In the genomic region with DNA sequence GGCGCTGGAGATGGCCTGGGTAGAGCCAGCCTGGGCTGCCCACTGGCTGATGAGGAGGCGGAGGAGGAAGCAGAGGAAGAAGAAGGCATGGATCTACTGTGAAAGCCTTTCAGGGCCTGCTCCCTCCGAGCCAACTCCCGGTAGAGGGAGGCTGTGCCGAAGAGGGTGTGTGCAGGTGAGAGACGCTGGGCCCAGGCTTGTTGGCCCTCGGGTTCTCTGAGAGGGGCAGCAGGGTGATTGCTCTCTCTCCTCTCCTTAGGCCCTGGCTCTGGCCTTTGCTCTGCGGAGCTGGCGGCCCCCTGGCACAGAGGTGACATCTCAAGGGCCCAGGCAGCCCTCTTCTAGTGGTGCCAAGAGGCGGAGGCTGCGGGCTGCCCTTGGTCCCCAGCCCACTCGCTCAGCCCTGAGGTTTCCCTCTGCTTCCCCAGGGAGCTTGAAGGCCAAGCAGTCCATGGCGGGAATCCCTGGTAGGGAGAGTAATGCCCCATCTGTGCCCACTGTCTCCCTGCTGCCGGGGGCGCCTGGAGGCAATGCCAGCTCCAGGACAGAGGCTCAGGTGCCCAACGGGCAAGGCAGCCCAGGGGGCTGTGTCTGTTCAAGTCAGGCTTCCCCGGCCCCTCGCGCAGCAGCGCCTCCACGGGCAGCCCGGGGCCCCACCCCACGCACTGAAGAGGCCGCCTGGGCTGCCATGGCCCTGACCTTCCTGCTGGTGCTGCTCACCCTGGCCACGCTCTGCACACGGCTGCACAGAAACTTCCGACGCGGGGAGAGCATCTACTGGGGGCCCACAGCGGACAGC, we compare ENCODE assay signal across 1 cellular context.
TF ChIP-seq lines count a peak whose summit lies in the region.

No MANE protein-coding gene starts in this region.

TF ChIP-seq in IMR-90, 13 proteins besides CTCF, POLR2A, EP300 and RAD21:
- TF ChIP-seq CEBPB (IDR thresholded peaks at IDR 0.05; ENCODE audit: low read depth, low read length) (no peak), SMC3 (IDR thresholded peaks at IDR 0.05; ENCODE audit: low read depth, low read length) (no peak), FOS (IDR thresholded peaks at IDR 0.05; ENCODE audit: low read depth, low read length) (no peak), RFX5 (IDR thresholded peaks at IDR 0.05; ENCODE audit: low read depth, low read length) (no peak), NFE2L2 (IDR thresholded peaks at IDR 0.05; ENCODE audit: low read depth, low read length) (no peak), CHD1 (IDR thresholded peaks at IDR 0.05; ENCODE audit: low read depth, low read length) (no peak), MAFK (IDR thresholded peaks at IDR 0.05; ENCODE audit: low read depth, low read length) (no peak), MXI1 (IDR thresholded peaks at IDR 0.05; ENCODE audit: borderline replicate concordance, low read depth, low read length) (no peak), MAZ (IDR thresholded peaks at IDR 0.05; ENCODE audit: borderline replicate concordance, low read depth, low read length) (no peak), RCOR1 (IDR thresholded peaks at IDR 0.05; ENCODE audit: insufficient replicate concordance, low read length) (no peak), BHLHE40 (IDR thresholded peaks at IDR 0.05; ENCODE audit: low read depth, low read length) (no peak)
- TF ChIP-seq, protein P1, sequence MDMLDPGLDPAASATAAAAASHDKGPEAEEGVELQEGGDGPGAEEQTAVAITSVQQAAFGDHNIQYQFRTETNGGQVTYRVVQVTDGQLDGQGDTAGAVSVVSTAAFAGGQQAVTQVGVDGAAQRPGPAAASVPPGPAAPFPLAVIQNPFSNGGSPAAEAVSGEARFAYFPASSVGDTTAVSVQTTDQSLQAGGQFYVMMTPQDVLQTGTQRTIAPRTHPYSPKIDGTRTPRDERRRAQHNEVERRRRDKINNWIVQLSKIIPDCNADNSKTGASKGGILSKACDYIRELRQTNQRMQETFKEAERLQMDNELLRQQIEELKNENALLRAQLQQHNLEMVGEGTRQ (IDR thresholded peaks at IDR 0.05; ENCODE audit: low read depth, low read length): no peak
- TF ChIP-seq, protein P2, sequence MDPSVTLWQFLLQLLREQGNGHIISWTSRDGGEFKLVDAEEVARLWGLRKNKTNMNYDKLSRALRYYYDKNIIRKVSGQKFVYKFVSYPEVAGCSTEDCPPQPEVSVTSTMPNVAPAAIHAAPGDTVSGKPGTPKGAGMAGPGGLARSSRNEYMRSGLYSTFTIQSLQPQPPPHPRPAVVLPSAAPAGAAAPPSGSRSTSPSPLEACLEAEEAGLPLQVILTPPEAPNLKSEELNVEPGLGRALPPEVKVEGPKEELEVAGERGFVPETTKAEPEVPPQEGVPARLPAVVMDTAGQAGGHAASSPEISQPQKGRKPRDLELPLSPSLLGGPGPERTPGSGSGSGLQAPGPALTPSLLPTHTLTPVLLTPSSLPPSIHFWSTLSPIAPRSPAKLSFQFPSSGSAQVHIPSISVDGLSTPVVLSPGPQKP (IDR thresholded peaks at IDR 0.05; ENCODE audit: borderline replicate concordance, low read depth, low read length): no peak
